ENCODE assay signal across 37 cellular contexts in the genomic region with DNA sequence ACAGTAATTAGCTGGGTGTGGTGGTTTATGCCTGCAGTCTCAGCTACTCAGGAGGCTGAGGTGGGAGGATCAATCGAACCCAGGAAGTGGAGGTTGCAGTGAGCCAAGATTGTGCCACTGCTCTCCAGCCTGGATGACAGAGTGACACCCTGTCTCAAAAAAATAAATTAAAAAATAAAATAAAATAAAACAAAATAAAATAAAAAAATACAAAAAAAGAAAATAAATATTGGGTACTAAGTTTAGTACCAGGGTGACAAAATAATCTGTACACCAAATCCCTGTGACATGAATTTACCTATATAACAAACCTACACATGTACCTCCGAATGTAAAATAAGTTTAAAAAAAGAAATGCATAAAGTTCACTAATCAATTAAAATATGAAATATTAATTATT.
"Had no signal": no experiment of that assay in that cellular context is flagged by ENCODE, and none has a peak within 500 bp of the region (broad histone marks: within the 10 kb centered on the region; RNA-seq: fewer than 3 reads in every experiment).

No MANE protein-coding gene starts in this region.

- H3K27ac Mint-ChIP-seq: activated CD4-positive, alpha-beta memory T cell treated with anti-CD3 and anti-CD28 coated beads, Interleukin-2, amount 10 ng/mL, durations not matched to agents 7 days and 5 days; activated CD4-positive, alpha-beta T cell treated with anti-CD3 and anti-CD28 coated beads for 36 hours; activated CD4-positive, alpha-beta T cell treated with anti-CD3 and anti-CD28 coated beads, Interleukin-2, amount 10 ng/mL, durations not matched to agents 7 days and 5 days; activated CD8-positive, alpha-beta T cell treated with anti-CD3 and anti-CD28 coated beads, Interleukin-2, amount 10 ng/mL, durations not matched to agents 7 days and 5 days; activated naive CD4-positive, alpha-beta T cell treated with anti-CD3 and anti-CD28 coated beads for 36 hours; activated naive CD4-positive, alpha-beta T cell treated with anti-CD3 and anti-CD28 coated beads, Interleukin-2, amount 50 U/mL, for 72 hours; activated naive CD8-positive, alpha-beta T cell treated with anti-CD3 and anti-CD28 coated beads for 36 hours; activated T-cell treated with anti-CD3 and anti-CD28 coated beads, Interleukin-2, amount 50 U/mL, for 72 hours; activated T-helper 1 cell treated with anti-CD3 and anti-CD28 coated beads, Interleukin-12 subunit alpha, Interleukin-12 subunit beta, Interleukin-2, Interleukin-4 antibody, amounts not matched to agents 30 ng/mL and 10 ng/mL and 1 ng/mL, durations not matched to agents 14 hours and 24 hours and 36 hours; activated T-helper 17 cell treated with anti-CD3 and anti-CD28 coated beads, Interleukin-2, amount 50 U/mL, for 72 hours; T-helper 1 cell treated with Interleukin-12 subunit alpha and Interleukin-12 subunit beta and Interleukin-4 antibody, amounts not matched to agents 30 μg/mL and 1 μg/mL, for 36 hours; T-helper 2 cell treated with Interferon-gamma antibody and Interleukin-4, amounts not matched to agents 5 μg/mL and 100 μg/mL, for 36 hours had no signal

- H3K27me3 Mint-ChIP-seq: activated CD4-positive, alpha-beta memory T cell treated with anti-CD3 and anti-CD28 coated beads, Interleukin-2, amount 10 ng/mL, durations not matched to agents 7 days and 5 days; activated CD4-positive, alpha-beta T cell treated with anti-CD3 and anti-CD28 coated beads for 36 hours; activated CD4-positive, alpha-beta T cell treated with anti-CD3 and anti-CD28 coated beads, Interleukin-2, amount 10 ng/mL, durations not matched to agents 7 days and 5 days; activated naive CD8-positive, alpha-beta T cell treated with anti-CD3 and anti-CD28 coated beads for 36 hours; activated T-helper 17 cell treated with anti-CD3 and anti-CD28 coated beads, Interleukin-2, amount 50 U/mL, for 72 hours had no signal

- DNase-seq: activated CD4-positive, alpha-beta memory T cell treated with anti-CD3 and anti-CD28 coated beads, Interleukin-2, amount 10 ng/mL, durations not matched to agents 7 days and 5 days; activated CD4-positive, alpha-beta T cell treated with anti-CD3 and anti-CD28 coated beads for 1 hour; activated CD4-positive, alpha-beta T cell treated with anti-CD3 and anti-CD28 coated beads for 36 hours; activated CD4-positive, alpha-beta T cell treated with anti-CD3 and anti-CD28 coated beads for 48 hours; activated CD4-positive, alpha-beta T cell treated with anti-CD3 and anti-CD28 coated beads, Interleukin-2, amount 10 ng/mL, durations not matched to agents 7 days and 5 days; activated CD4-positive, alpha-beta T cell treated with anti-CD3 and anti-CD28 coated beads, Interleukin-2, amount 50 U/mL, for 48 hours; activated CD4-positive, CD25-positive, alpha-beta regulatory T cell; activated CD8-positive, alpha-beta memory T cell treated with anti-CD3 and anti-CD28 coated beads for 24 hours; activated CD8-positive, alpha-beta memory T cell treated with anti-CD3 and anti-CD28 coated beads, Interleukin-2, amount 50 U/mL, for 4 hours; activated CD8-positive, alpha-beta T cell treated with anti-CD3 and anti-CD28 coated beads, Interleukin-2, amount 10 ng/mL, durations not matched to agents 7 days and 5 days; activated effector memory CD4-positive, alpha-beta T cell treated with anti-CD3 and anti-CD28 coated beads, Interleukin-2, amount 50 U/mL, for 16 hours; activated gamma-delta T cell treated with Interleukin-2 at 50 U/mL for 16 hours; activated naive CD4-positive, alpha-beta T cell; activated naive CD4-positive, alpha-beta T cell treated with anti-CD3 and anti-CD28 coated beads for 36 hours; activated naive CD4-positive, alpha-beta T cell treated with anti-CD3 and anti-CD28 coated beads, Interleukin-2, amount 50 U/mL, for 16 hours; activated naive CD8-positive, alpha-beta T cell treated with anti-CD3 and anti-CD28 coated beads for 36 hours; activated T-cell treated with anti-CD3 and anti-CD28 coated beads for 4 hours; activated T-cell treated with anti-CD3 and anti-CD28 coated beads, Interleukin-2, amount 50 U/mL, for 1 hour; activated T-cell treated with anti-CD3 and anti-CD28 coated beads, Interleukin-2, amount 50 U/mL, for 4 hours; activated T-cell treated with anti-CD3 and anti-CD28 coated beads, Interleukin-2, amount 50 U/mL, for 72 hours; adrenal gland; amniotic stem cell; aorta; body of pancreas; brain microvascular endothelial cell; central memory CD4-positive, alpha-beta T cell; T-helper 1 cell; T-helper 2 cell; T-helper 9 cell had no signal

- H3K36me3 Mint-ChIP-seq: activated naive CD8-positive, alpha-beta T cell treated with anti-CD3 and anti-CD28 coated beads for 36 hours had no signal

- H3K4me1 Mint-ChIP-seq: activated CD4-positive, alpha-beta memory T cell treated with anti-CD3 and anti-CD28 coated beads, Interleukin-2, amount 10 ng/mL, durations not matched to agents 7 days and 5 days; activated CD4-positive, alpha-beta T cell treated with anti-CD3 and anti-CD28 coated beads for 36 hours; activated CD4-positive, alpha-beta T cell treated with anti-CD3 and anti-CD28 coated beads, Interleukin-2, amount 10 ng/mL, durations not matched to agents 7 days and 5 days; activated naive CD8-positive, alpha-beta T cell treated with anti-CD3 and anti-CD28 coated beads for 36 hours; activated T-helper 17 cell treated with anti-CD3 and anti-CD28 coated beads, Interleukin-2, amount 50 U/mL, for 72 hours had no signal

- H3K4me3 Mint-ChIP-seq: activated CD4-positive, alpha-beta memory T cell treated with anti-CD3 and anti-CD28 coated beads, Interleukin-2, amount 10 ng/mL, durations not matched to agents 7 days and 5 days; activated CD4-positive, alpha-beta T cell treated with anti-CD3 and anti-CD28 coated beads for 36 hours; activated CD4-positive, alpha-beta T cell treated with anti-CD3 and anti-CD28 coated beads, Interleukin-2, amount 10 ng/mL, durations not matched to agents 7 days and 5 days; activated CD8-positive, alpha-beta T cell treated with anti-CD3 and anti-CD28 coated beads, Interleukin-2, amount 10 ng/mL, durations not matched to agents 7 days and 5 days; activated naive CD4-positive, alpha-beta T cell treated with anti-CD3 and anti-CD28 coated beads for 36 hours; activated naive CD8-positive, alpha-beta T cell treated with anti-CD3 and anti-CD28 coated beads for 36 hours; activated T-cell treated with anti-CD3 and anti-CD28 coated beads, Interleukin-2, amount 50 U/mL, for 4 hours; activated T-cell treated with anti-CD3 and anti-CD28 coated beads, Interleukin-2, amount 50 U/mL, for 72 hours; activated T-helper 1 cell treated with anti-CD3 and anti-CD28 coated beads, Interleukin-12 subunit alpha, Interleukin-12 subunit beta, Interleukin-2, Interleukin-4 antibody, amounts not matched to agents 30 ng/mL and 10 ng/mL and 1 ng/mL, durations not matched to agents 14 hours and 24 hours and 36 hours; activated T-helper 17 cell treated with anti-CD3 and anti-CD28 coated beads, Interleukin-2, amount 50 U/mL, for 72 hours; T-helper 1 cell treated with Interleukin-12 subunit alpha and Interleukin-12 subunit beta and Interleukin-4 antibody, amounts not matched to agents 30 μg/mL and 1 μg/mL, for 36 hours; T-helper 2 cell treated with Interferon-gamma antibody and Interleukin-4, amounts not matched to agents 5 μg/mL and 100 μg/mL, for 36 hours had no signal

- FAIRE-seq: astrocyte, TTC549 had no signal

- ATAC-seq: activated CD4-positive, alpha-beta T cell treated with anti-CD3 and anti-CD28 coated beads for 36 hours; activated CD4-positive, CD25-positive, alpha-beta regulatory T cell treated with anti-CD3 and anti-CD28 coated beads, Interleukin-2, amount 50 U/mL, for 24 hours; activated CD8-positive, alpha-beta T cell treated with anti-CD3 and anti-CD28 coated beads, Interleukin-2, amount 10 ng/mL, durations not matched to agents 7 days and 5 days; activated naive CD4-positive, alpha-beta T cell treated with anti-CD3 and anti-CD28 coated beads, Interleukin-2, amount 50 U/mL, for 72 hours; activated T-cell treated with anti-CD3 and anti-CD28 coated beads, Interleukin-2, amount 50 U/mL, for 4 hours; activated T-cell treated with anti-CD3 and anti-CD28 coated beads, Interleukin-2, amount 50 U/mL, for 72 hours; activated T-helper 17 cell treated with anti-CD3 and anti-CD28 coated beads, Interleukin-2, amount 50 U/mL, for 72 hours; body of pancreas had no signal
